In genomic region chr2:32165027-32165347, GRCh38 we compare ENCODE assay signal across 2 cellular contexts.
TF ChIP-seq lines count a peak whose summit lies in the region.

No MANE protein-coding gene starts in this region.

TF ChIP-seq in A549, 52 proteins besides CTCF, POLR2A, EP300 and RAD21:
- TF ChIP-seq, protein P1, sequence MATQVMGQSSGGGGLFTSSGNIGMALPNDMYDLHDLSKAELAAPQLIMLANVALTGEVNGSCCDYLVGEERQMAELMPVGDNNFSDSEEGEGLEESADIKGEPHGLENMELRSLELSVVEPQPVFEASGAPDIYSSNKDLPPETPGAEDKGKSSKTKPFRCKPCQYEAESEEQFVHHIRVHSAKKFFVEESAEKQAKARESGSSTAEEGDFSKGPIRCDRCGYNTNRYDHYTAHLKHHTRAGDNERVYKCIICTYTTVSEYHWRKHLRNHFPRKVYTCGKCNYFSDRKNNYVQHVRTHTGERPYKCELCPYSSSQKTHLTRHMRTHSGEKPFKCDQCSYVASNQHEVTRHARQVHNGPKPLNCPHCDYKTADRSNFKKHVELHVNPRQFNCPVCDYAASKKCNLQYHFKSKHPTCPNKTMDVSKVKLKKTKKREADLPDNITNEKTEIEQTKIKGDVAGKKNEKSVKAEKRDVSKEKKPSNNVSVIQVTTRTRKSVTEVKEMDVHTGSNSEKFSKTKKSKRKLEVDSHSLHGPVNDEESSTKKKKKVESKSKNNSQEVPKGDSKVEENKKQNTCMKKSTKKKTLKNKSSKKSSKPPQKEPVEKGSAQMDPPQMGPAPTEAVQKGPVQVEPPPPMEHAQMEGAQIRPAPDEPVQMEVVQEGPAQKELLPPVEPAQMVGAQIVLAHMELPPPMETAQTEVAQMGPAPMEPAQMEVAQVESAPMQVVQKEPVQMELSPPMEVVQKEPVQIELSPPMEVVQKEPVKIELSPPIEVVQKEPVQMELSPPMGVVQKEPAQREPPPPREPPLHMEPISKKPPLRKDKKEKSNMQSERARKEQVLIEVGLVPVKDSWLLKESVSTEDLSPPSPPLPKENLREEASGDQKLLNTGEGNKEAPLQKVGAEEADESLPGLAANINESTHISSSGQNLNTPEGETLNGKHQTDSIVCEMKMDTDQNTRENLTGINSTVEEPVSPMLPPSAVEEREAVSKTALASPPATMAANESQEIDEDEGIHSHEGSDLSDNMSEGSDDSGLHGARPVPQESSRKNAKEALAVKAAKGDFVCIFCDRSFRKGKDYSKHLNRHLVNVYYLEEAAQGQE (IDR thresholded peaks at IDR 0.05): peak; percentile 57

TF ChIP-seq in K562, 482 proteins besides CTCF, POLR2A, EP300 and RAD21 (continued from another document):
- TF ChIP-seq NBN (IDR thresholded peaks at IDR 0.05; ENCODE audit: low read depth) (0 out of 2 replicates have a peak, but pooled peaks have one; percentile 24), KDM1A (IDR thresholded peaks at IDR 0.05) (0 out of 4 replicates have a peak, but pooled peaks of 1 of the 2 experiments have one; percentile 25), ZNF316 (IDR thresholded peaks at IDR 0.05) (peak; percentile 27; the same call in 1 of the 2 replicates), ZNF584 (CRISPR knock-in tag; IDR thresholded peaks at IDR 0.05; ENCODE audit: low read depth) (peak; percentile 30; the same call in 1 of the 2 replicates), SMAD4 (CRISPR knock-in tag; conservative IDR thresholded peaks at IDR 0.05) (0 out of 2 replicates have a peak, but pooled peaks have one; percentile 18), ZNF766 (CRISPR knock-in tag; conservative IDR thresholded peaks at IDR 0.05) (peak; percentile 32; the same call in 1 of the 2 replicates)
- TF ChIP-seq, protein P2, sequence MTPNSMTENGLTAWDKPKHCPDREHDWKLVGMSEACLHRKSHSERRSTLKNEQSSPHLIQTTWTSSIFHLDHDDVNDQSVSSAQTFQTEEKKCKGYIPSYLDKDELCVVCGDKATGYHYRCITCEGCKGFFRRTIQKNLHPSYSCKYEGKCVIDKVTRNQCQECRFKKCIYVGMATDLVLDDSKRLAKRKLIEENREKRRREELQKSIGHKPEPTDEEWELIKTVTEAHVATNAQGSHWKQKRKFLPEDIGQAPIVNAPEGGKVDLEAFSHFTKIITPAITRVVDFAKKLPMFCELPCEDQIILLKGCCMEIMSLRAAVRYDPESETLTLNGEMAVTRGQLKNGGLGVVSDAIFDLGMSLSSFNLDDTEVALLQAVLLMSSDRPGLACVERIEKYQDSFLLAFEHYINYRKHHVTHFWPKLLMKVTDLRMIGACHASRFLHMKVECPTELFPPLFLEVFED (CRISPR knock-in tag; conservative IDR thresholded peaks at IDR 0.05): 0 out of 2 replicates have a peak, but pooled peaks have one; percentile 80
